Comparison of ENCODE assay signal across 8 cellular contexts in the genomic region with DNA sequence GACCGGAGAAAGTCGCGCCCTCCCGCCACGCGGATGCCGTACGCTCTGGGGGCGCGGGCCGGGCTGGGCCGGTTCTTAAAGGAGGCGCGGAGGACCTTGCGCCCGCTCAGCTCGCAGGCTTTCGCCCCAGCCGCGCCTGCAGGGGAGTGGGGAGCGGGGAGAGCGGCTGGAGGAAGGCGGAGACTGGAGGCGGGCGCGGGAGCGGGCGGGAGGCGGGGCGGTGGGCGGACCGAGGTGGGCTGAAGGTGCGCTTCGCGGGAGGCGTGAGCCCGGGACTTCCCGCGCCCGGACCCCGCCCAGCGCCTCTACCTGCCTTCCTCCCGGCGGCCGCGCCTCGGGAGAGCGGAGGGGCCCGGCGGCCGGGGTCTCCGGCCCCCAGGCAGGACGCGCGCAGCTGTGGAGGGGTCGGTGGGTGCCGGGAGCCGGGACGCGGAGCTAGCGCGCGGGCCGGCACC. TPM values are rescaled to one million over a fixed set of nuclear protein-coding genes. Genes with fewer than 3 reads are reported as not detected.
DNase-seq lines count a peak whose midpoint lies in the region; ATAC-seq and TF ChIP-seq lines count a peak whose summit lies in the region.

ADRA2B (minus strand) TSS at position 148 of the 455 bp plus-strand sequence. CDS start 422 bp downstream, outside the sequence.

- H3K27me3 Mint-ChIP-seq in osteocyte (ENCODE audit: unreplicated experiment): peaks cover 37% of the 10 kb centered on the region

- no peaks in the 10 kb centered on the region for H3K9me3 Mint-ChIP-seq in osteocyte (ENCODE audit: unreplicated experiment)

- H3K27ac ChIP-seq in HCT116 (ENCODE audit: low read depth, low read length): peak within 1 kb of the TSS; percentile 56
- peak within 1 kb of the TSS; percentile 27 to 79 (median 53) for H3K27ac ChIP-seq in esophagus squamous epithelium
- H3K27ac ChIP-seq in transverse colon: peak within 1 kb of the TSS; percentile 56 to 78 (median 72)

- no peak within 1 kb of the TSS for H2AFZ ChIP-seq in HCT116 (ENCODE audit: low read depth, low read length, poor library complexity, severe bottlenecking)

- H3K9me2 ChIP-seq in HCT116 (ENCODE audit: insufficient read depth): no peaks in the 10 kb centered on the region

- POLR2A ChIA-PET in HCT116 (lab: Charles Lee): no interaction called here

- H3K4me3 Mint-ChIP-seq in osteocyte (ENCODE audit: unreplicated experiment): peak within 1 kb of the TSS; percentile 59

- no CpG with 5 or more reads among the region's 64 CpGs for WGBS in esophagus squamous epithelium, 2 donors
- WGBS in transverse colon (ENCODE audit: low coverage in 1 of 2), 2 donors: 0% methylated on average over 10 of the region's 64 CpGs; no CpG with 5 or more reads in 1 of the 2 donors

- BruUV-seq in HCT116 (replicated peaks; lab: Mats Ljungman, UMichigan): no TSS peak

- in situ Hi-C loops in transverse colon (cut with MboI; ENCODE audit: low pct_ligation_motif_present in 1 of 4, low pct_unique_long_range_greater_than_20kb in 1 of 4, low sequenced_read_pairs in 3 of 4): loop anchor here in 3 of 4 donors (25.0 kb wide), 1 partner anchor 104 kb away; no protein-coding TSS in a partner anchor

- H3K4me1 ChIP-seq in HCT116 (ENCODE audit: control insufficient read depth in 1 of 2, insufficient read depth in 2 of 2, low read length in 2 of 2) (peaks cover 11 to 16% of the 10 kb centered on the region in 2 experiments), esophagus squamous epithelium (peaks cover 7 to 27% (median 16%) of the 10 kb centered on the region in 3 donors), transverse colon (peaks cover 0 to 16% (median 12%) of the 10 kb centered on the region in 4 donors)

- H3K9ac ChIP-seq in HCT116 (ENCODE audit: low read length): peak within 1 kb of the TSS; percentile 51

- H3K36me3 ChIP-seq in HCT116 (ENCODE audit: control insufficient read depth in 1 of 2, insufficient read depth in 2 of 2, low read length in 2 of 2) (no peaks in the 10 kb centered on the region), esophagus squamous epithelium (no peaks in the 10 kb centered on the region), transverse colon (no peaks in the 10 kb centered on the region)

- RAD21 ChIA-PET in HCT116 (lab: Charles Lee; ENCODE audit: low non-redundant PET in 1 of 2, low total read pairs in 2 of 2, uncharacterized antibody in 2 of 2, unreplicated experiment in 2 of 2): interaction anchor here (0.6 to 1.0 kb wide), 2 partner anchors 146 to 151 kb away, joined by 3 read pairs; no protein-coding TSS in a partner anchor

- intact Hi-C loops in HCT116 (cut with micrococcal nuclease): loop anchor here (2.0 kb wide), 1 partner anchor 124 kb away; no protein-coding TSS in a partner anchor
- intact Hi-C loops in esophagus squamous epithelium (cut with DNase I): no loop called here
- intact Hi-C loops in transverse colon (cut with DNase I; ENCODE audit: low total_unique reads): loop anchor here (2.0 kb wide), 1 partner anchor 124 kb away; no protein-coding TSS in a partner anchor

- H3K4me3 ChIP-seq in HCT116 (replicated peaks in 1 of 2; ENCODE audit: low read depth in 1 of 2, low read length in 2 of 2) (peak within 1 kb of the TSS; percentile 36 to 60), esophagus squamous epithelium (peak within 1 kb of the TSS; percentile 56 to 90 (median 72)), transverse colon (peak within 1 kb of the TSS; percentile 38 to 67 (median 58))

- H3K9me3 ChIP-seq in HCT116 (ENCODE audit: control insufficient read depth in 1 of 2, insufficient read depth in 1 of 2, low read depth in 1 of 2, low read length in 2 of 2) (no peaks in the 10 kb centered on the region), esophagus squamous epithelium (no peaks in the 10 kb centered on the region), transverse colon (no peaks in the 10 kb centered on the region)

- H3K79me2 ChIP-seq in HCT116 (ENCODE audit: insufficient read depth, low read length): no peaks in the 10 kb centered on the region

- H3K27me3 ChIP-seq in HCT116 (ENCODE audit: insufficient read depth, low read length) (0 out of 2 replicates have a peak, but pooled peaks cover 2% of the 10 kb centered on the region), esophagus squamous epithelium (peaks cover 0 to 70% (median 3%) of the 10 kb centered on the region in 4 donors), transverse colon (peaks cover 41% of the 10 kb centered on the region)

- H4K20me1 ChIP-seq in HCT116 (ENCODE audit: insufficient read depth): no peaks in the 10 kb centered on the region

- TF ChIP-seq POLR2A in HCT116 (IDR thresholded peaks at IDR 0.05; ENCODE audit: borderline replicate concordance, extremely low read depth, insufficient read depth, insufficient read length): no peak
- peak in 1 of 4 donors; percentile 29 for TF ChIP-seq POLR2A in esophagus squamous epithelium (IDR thresholded peaks at IDR 0.05)
- peak; percentile 25 for TF ChIP-seq POLR2A in transverse colon (IDR thresholded peaks at IDR 0.05)

- CTCF ChIA-PET in HCT116 (lab: Charles Lee): interaction anchor here (0.6 to 2.1 kb wide), 11 partner anchors 17 to 524 kb away, joined by 3 to 14 read pairs (median 4); partner anchors contain the start of gene ASTL

- DNase-seq in GM10266 (ENCODE audit: extremely low spot score) (peak; percentile 89), HCT116 (ENCODE audit: low read depth, low spot score) (peak; percentile 47), NCI-H2227 (lab: John Stamatoyannopoulos, UW; ENCODE audit: unreplicated experiment) (peak; percentile 74), activated T-cell treated with anti-CD3 and anti-CD28 coated beads for 24 hours (ENCODE audit: low read depth) (peak; percentile 64), esophagus squamous epithelium (lab: John Stamatoyannopoulos, UW) (no peak), osteocyte (ENCODE audit: extremely low spot score, unreplicated experiment) (no peak), transverse colon (peak; percentile 88), SKM-1 treated with dmso at 0.1 percent for 144 hours (lab: John Stamatoyannopoulos, UW; ENCODE audit: unreplicated experiment) (no peak)

- peak; percentile 83 for ATAC-seq in HCT116

- TF ChIP-seq CTCF in GM10266 (IDR thresholded peaks at IDR 0.05; ENCODE audit: control insufficient read depth, insufficient read depth, low read depth, missing control alignments): no peak
- TF ChIP-seq CTCF in HCT116 (IDR thresholded peaks at IDR 0.05 in 2 of 3, conservative IDR thresholded peaks at IDR 0.05 in 1 of 3; ENCODE audit: borderline replicate concordance in 1 of 3, insufficient read depth in 1 of 3, low read depth in 2 of 3, low read length in 2 of 3): no peak
- TF ChIP-seq CTCF in esophagus squamous epithelium (IDR thresholded peaks at IDR 0.05): no peak
- no peak for TF ChIP-seq CTCF in osteocyte (IDR thresholded peaks at IDR 0.05)
- TF ChIP-seq CTCF in transverse colon (IDR thresholded peaks at IDR 0.05): no peak

- no peak for TF ChIP-seq EP300 in transverse colon (IDR thresholded peaks at IDR 0.05; ENCODE audit: low read depth)

- H3K4me2 ChIP-seq in HCT116 (ENCODE audit: low read length): peak within 1 kb of the TSS; percentile 86

- H3K4me1 Mint-ChIP-seq in osteocyte (ENCODE audit: unreplicated experiment): peaks cover 6% of the 10 kb centered on the region

- TF ChIP-seq RAD21 in HCT116 (IDR thresholded peaks at IDR 0.05; ENCODE audit: low read depth): no peak

- H3K36me3 Mint-ChIP-seq in osteocyte (ENCODE audit: unreplicated experiment): no peaks in the 10 kb centered on the region

- H3K27ac Mint-ChIP-seq in osteocyte (ENCODE audit: unreplicated experiment): no peak within 1 kb of the TSS

TF ChIP-seq in HCT116, 20 proteins besides CTCF, POLR2A, EP300 and RAD21:
- TF ChIP-seq SRF (IDR thresholded peaks at IDR 0.05; ENCODE audit: low read depth) (no peak), POLR2AphosphoS5 (IDR thresholded peaks at IDR 0.05; ENCODE audit: low read depth, low read length) (peak; percentile 61)

RNA-seq across cellular contexts. Expression of gene ADRA2B, which starts in this region (rescaled TPM):
- total RNA-seq in HCT116 (2021; ENCODE audit: unreplicated experiment) (0.47 TPM), esophagus squamous epithelium (1 to 10 TPM in 1 of 4 donors, under 1 TPM in 2, not detected in 1; 0.04 to 1.2 (median 0.38) TPM), osteocyte (not detected in 2 replicates), transverse colon (under 1 TPM in 2 of 4 donors, not detected in 2; 0.27 to 0.32 TPM)
- 0.21 and 0.27 TPM in 2 replicates for polyA plus RNA-seq in HCT116 (2012)

Comparison
In these comparisons a context has a peak if more than half of its experiments do, and no peak if none do; other contexts are left out.
1. Peak in DNase-seq, ATAC-seq, H3K4me3 ChIP-seq, H3K27ac ChIP-seq, H3K9ac ChIP-seq and H3K4me2 ChIP-seq in HCT116; RNA of the gene not detected or under 1 TPM.
2. Peak in DNase-seq, H3K4me3 ChIP-seq and H3K27ac ChIP-seq in transverse colon; RNA of the gene not detected or under 1 TPM.
3. DNase-seq: peak in GM10266 (single experiment), NCI-H2227 (single experiment) and activated T-cell treated with anti-CD3 and anti-CD28 coated beads for 24 hours (single experiment); none in esophagus squamous epithelium (single experiment), osteocyte (single experiment) and SKM-1 treated with dmso at 0.1 percent for 144 hours (single experiment).
4. Peak in every context shown above with its lines, with median percentiles within 50 percentile points of each other: H3K27ac ChIP-seq and H3K4me3 ChIP-seq.